31 cellular contexts compared by ENCODE assay signal in the genomic region with DNA sequence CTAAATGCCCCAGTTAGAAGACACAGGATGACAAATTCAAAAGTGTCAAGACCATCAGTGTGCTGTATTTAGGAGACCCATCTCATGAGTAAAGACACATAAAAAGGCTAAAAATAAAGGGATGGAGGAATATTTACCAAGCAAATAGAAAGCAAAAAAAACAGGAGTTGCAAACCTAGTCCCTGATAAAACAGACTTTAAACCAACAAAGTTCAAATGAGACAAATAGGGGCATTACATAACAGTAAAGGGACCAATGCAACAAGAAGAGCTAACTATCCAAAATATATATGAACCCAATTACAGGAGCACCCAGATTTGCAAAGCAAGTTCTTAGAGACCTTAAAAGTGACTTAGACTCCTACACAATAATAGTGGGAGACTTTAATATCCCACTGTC.
A peak's percentile ranks its signal among the peaks of the same experiment; 100 is the strongest.
DNase-seq lines count a peak whose midpoint lies in the region; ATAC-seq, FAIRE-seq and TF ChIP-seq lines count a peak whose summit lies in the region.
"Had no signal": no experiment of that assay in that cellular context is flagged by ENCODE, and none has a peak within 500 bp of the region (broad histone marks: within the 10 kb centered on the region; RNA-seq: fewer than 3 reads in every experiment).

No MANE protein-coding gene starts in this region.

- no peak overlapping the region; a peak in 1 of 6 replicates for H3K4me3 ChIP-seq in HepG2 (replicated peaks in 1 of 3; ENCODE audit: insufficient read depth in 1 of 3, low read depth in 2 of 3, low read length in 3 of 3)
- H3K4me3 ChIP-seq: A549; BLaER1; BLaER1 treated with 17β-estradiol and CSF1 and Interleukin-3, amounts not matched to agents 10 nM and 100 nM had no signal

- TF ChIP-seq POLR2A in HepG2 (IDR thresholded peaks at IDR 0.05; ENCODE audit: insufficient read depth in 1 of 2, low read depth in 2 of 2, low read length in 2 of 2): no peak

- no peak overlapping the region for H3K9ac ChIP-seq in HepG2 (ENCODE audit: insufficient read depth, low read depth, low read length)
- H3K9ac ChIP-seq: BLaER1; BLaER1 treated with 17β-estradiol and CSF1 and Interleukin-3, amounts not matched to agents 10 nM and 100 nM had no signal

- no peak for DNase-seq in left lobe of liver (ENCODE audit: low spot score)
- DNase-seq in HepG2 (ENCODE audit: low spot score): no peak
- DNase-seq in activated CD8-positive, alpha-beta memory T cell treated with anti-CD3 and anti-CD28 coated beads for 24 hours: no peak
- no peak for DNase-seq in activated CD4-positive, alpha-beta T cell treated with anti-CD3 and anti-CD28 coated beads, Interleukin-2, amount 50 U/mL, for 1 hour
- DNase-seq: 8988T; ACHN; AML-193; BE2C; C1 segment of cervical spinal cord; Caco-2; Calu3; CD4-positive, alpha-beta memory T cell; CD4-positive, alpha-beta T cell; CD4-positive, CD25-positive, alpha-beta regulatory T cell; CD8-positive, alpha-beta memory T cell; CD8-positive, alpha-beta T cell; COR-L47; DMS 273 treated with DMSO at 0.1 percent for 48 hours; DMS153; DMS53; DMS79; DMS79 treated with DMSO at 0.1 percent for 48 hours; DND-41; EL had no signal

- peaks cover 10% of the 10 kb centered on the region for H3K4me1 ChIP-seq in HepG2 (ENCODE audit: insufficient read depth, low read length)
- H3K4me1 ChIP-seq: A549; BE2C; BLaER1; BLaER1 treated with 17β-estradiol and CSF1 and Interleukin-3, amounts not matched to agents 10 nM and 100 nM; Caco-2 had no signal

- BruUV-seq in HepG2 (replicated peaks; lab: Mats Ljungman, UMichigan): no TSS peak

- TF ChIP-seq RAD21 in HepG2 (CRISPR knock-in tag; IDR thresholded peaks at IDR 0.05): no peak

- no peak overlapping the region for H2AFZ ChIP-seq in HepG2 (ENCODE audit: low read length)

- no peaks in the 10 kb centered on the region for H3K27me3 ChIP-seq in HepG2 (ENCODE audit: control insufficient read depth in 1 of 2, insufficient read depth in 2 of 2, low read length in 2 of 2)
- H3K27me3 ChIP-seq: BE2C; BLaER1; BLaER1 treated with 17β-estradiol and CSF1 and Interleukin-3, amounts not matched to agents 10 nM and 100 nM had no signal

- intact Hi-C loops in HepG2 (cut with micrococcal nuclease; ENCODE audit: unreplicated experiment): no loop called here

- FAIRE-seq in HepG2 (lab: Jason Lieb, UNC): no peak
- FAIRE-seq: A204.1, A549, D721Med had no signal

- in situ Hi-C loops in HepG2 (cut with HindIII; ENCODE audit: extremely low pct_ligation_motif_present, low pct_unique_long_range_greater_than_20kb): no loop called here

- H3K79me2 ChIP-seq in HepG2 (ENCODE audit: insufficient read depth, low read length): no peaks in the 10 kb centered on the region

- no peaks in the 10 kb centered on the region for H3K9me3 ChIP-seq in HepG2 (ENCODE audit: low read length)
- H3K9me3 ChIP-seq: A549; BE2C; BLaER1; BLaER1 treated with 17β-estradiol and CSF1 and Interleukin-3, amounts not matched to agents 10 nM and 100 nM; Caco-2 had no signal

- POLR2A ChIA-PET in HepG2 (lab: Yijun Ruan, JAX): no interaction called here

- CTCF ChIA-PET in HepG2 (lab: Yijun Ruan, JAX; ENCODE audit: low intra/inter-chr PET ratio, low total read pairs): no interaction called here

- no peak overlapping the region for H3K27ac ChIP-seq in HepG2 (ENCODE audit: extremely low read length, insufficient read depth, low read length)
- H3K27ac ChIP-seq: 22Rv1; A549; BLaER1; BLaER1 treated with 17β-estradiol and CSF1 and Interleukin-3, amounts not matched to agents 10 nM and 100 nM; C4-2B had no signal

- H4K20me1 ChIP-seq in HepG2 (ENCODE audit: insufficient read depth, low read length): no peaks in the 10 kb centered on the region
- H4K20me1 ChIP-seq: BLaER1; BLaER1 treated with 17β-estradiol and CSF1 and Interleukin-3, amounts not matched to agents 10 nM and 100 nM had no signal

- ATAC-seq in left lobe of liver (peak; percentile 60), HepG2 (no peak)
- ATAC-seq: A549; CD8-positive, alpha-beta T cell had no signal

- H3K36me3 ChIP-seq in HepG2 (replicated peaks in 1 of 2; ENCODE audit: control insufficient read depth in 1 of 2, insufficient read depth in 2 of 2, low read length in 2 of 2): no peaks in the 10 kb centered on the region
- H3K36me3 ChIP-seq: BE2C; BLaER1; BLaER1 treated with 17β-estradiol and CSF1 and Interleukin-3, amounts not matched to agents 10 nM and 100 nM had no signal

- peak overlapping the region; percentile 60; the same call in 1 of the 2 replicates for H3K4me2 ChIP-seq in HepG2 (ENCODE audit: low read depth, low read length)
- H3K4me2 ChIP-seq: A549; BLaER1; BLaER1 treated with 17β-estradiol and CSF1 and Interleukin-3, amounts not matched to agents 10 nM and 100 nM had no signal

- no peak for TF ChIP-seq EP300 in HepG2 (IDR thresholded peaks at IDR 0.05; ENCODE audit: low read depth in 2 of 2, low read length in 2 of 2)
- TF ChIP-seq EP300 in HepG2 (CRISPR knock-in tag; IDR thresholded peaks at IDR 0.05; ENCODE audit: borderline replicate concordance): no peak

- TF ChIP-seq CTCF in HepG2 (CRISPR knock-in tag; IDR thresholded peaks at IDR 0.05): no peak

TF ChIP-seq in HepG2, 621 proteins besides CTCF, POLR2A, EP300 and RAD21:
- TF ChIP-seq ZNF441 (CRISPR knock-in tag; IDR thresholded peaks at IDR 0.05; ENCODE audit: borderline replicate concordance) (no peak), HNRNPL (IDR thresholded peaks at IDR 0.05; ENCODE audit: low read depth, low read length) (no peak), SALL2 (CRISPR knock-in tag; IDR thresholded peaks at IDR 0.05) (no peak), PAF1 (CRISPR knock-in tag; IDR thresholded peaks at IDR 0.05) (no peak)
